16 cellular contexts compared by ENCODE assay signal in the genomic region with DNA sequence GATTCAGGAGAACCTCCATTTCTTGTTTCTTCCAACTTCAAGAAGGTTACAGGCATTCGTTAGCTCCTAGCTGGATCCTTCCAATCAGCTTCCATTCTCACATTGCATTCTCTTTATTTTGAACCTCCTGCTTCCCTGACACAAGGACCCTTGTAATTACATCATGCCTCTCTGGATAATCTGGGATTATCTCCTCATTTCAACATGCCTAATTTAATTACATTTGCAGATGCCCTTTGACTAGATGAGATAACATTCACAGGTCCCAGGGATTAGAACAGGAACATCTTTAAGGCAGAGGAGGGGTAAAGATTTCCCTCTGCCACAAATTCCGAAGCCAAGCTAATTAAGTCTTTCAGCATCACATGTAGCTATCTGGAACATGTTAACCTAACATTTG.
A peak's percentile ranks its signal among the peaks of the same experiment; 100 is the strongest.
DNase-seq lines count a peak whose midpoint lies in the region; ATAC-seq, FAIRE-seq and TF ChIP-seq lines count a peak whose summit lies in the region.
"Had no signal": no experiment of that assay in that cellular context is flagged by ENCODE, and none has a peak within 500 bp of the region (broad histone marks: within the 10 kb centered on the region; RNA-seq: fewer than 3 reads in every experiment).

No MANE protein-coding gene starts in this region.

- H3K79me2 ChIP-seq in SU-DHL-6 (ENCODE audit: insufficient read depth, low read length) (no peaks in the 10 kb centered on the region), smooth muscle cell (ENCODE audit: low read depth) (no peaks in the 10 kb centered on the region)

- H3K27me3 ChIP-seq in SU-DHL-6 (ENCODE audit: low read length) (no peaks in the 10 kb centered on the region), smooth muscle cell (ENCODE audit: low read depth) (no peaks in the 10 kb centered on the region), right cardiac atrium (ENCODE audit: control insufficient read depth, insufficient read depth) (no peaks in the 10 kb centered on the region)

- peak; percentile 98 for FAIRE-seq in D721Med (lab: Jason Lieb, UNC)
- FAIRE-seq: GM19239 had no signal

- TF ChIP-seq CTCF in D721Med (IDR thresholded peaks at IDR 0.05; ENCODE audit: insufficient read depth, missing control alignments) (no peak), SU-DHL-6 (IDR thresholded peaks at IDR 0.05; ENCODE audit: insufficient read depth, low read length, poor library complexity, severe bottlenecking) (no peak), smooth muscle cell (IDR thresholded peaks at IDR 0.05; ENCODE audit: borderline replicate concordance, insufficient read depth, poor library complexity, severe bottlenecking) (no peak)

- DNase-seq in D721Med (ENCODE audit: insufficient read length, low spot score) (peak; percentile 13), NCI-H82 treated with DMSO at 0.1 percent for 48 hours (lab: John Stamatoyannopoulos, UW; ENCODE audit: unreplicated experiment) (peak; percentile 82), smooth muscle cell (lab: John Stamatoyannopoulos, UW; ENCODE audit: unreplicated experiment) (no peak), superior temporal gyrus (ENCODE audit: extremely low spot score) (no peak), germinal center (ENCODE audit: low spot score) (no peak), right cardiac atrium (no peak)
- DNase-seq: AML-193; Caco-2; CD4-positive, alpha-beta T cell; DMS79 treated with DMSO at 0.1 percent for 48 hours; GF-D8; GM23248; HCEC 1CT had no signal

- no peaks in the 10 kb centered on the region for H3K36me3 ChIP-seq in SU-DHL-6 (ENCODE audit: low read length)
- H3K36me3 ChIP-seq in smooth muscle cell (ENCODE audit: low read depth) = no peaks in the 10 kb centered on the region

- no peak for ATAC-seq in right cardiac atrium

- no peaks in the 10 kb centered on the region for H3F3A ChIP-seq in SU-DHL-6 (ENCODE audit: insufficient read depth)
- no peaks in the 10 kb centered on the region for H3F3A ChIP-seq in smooth muscle cell (ENCODE audit: low read depth)

- H3K9me2 ChIP-seq in SU-DHL-6 (replicated peaks; ENCODE audit: insufficient read depth, low read length) = no peaks in the 10 kb centered on the region

- H3K4me3 ChIP-seq in SU-DHL-6 (ENCODE audit: insufficient read depth, low read length, poor library complexity, severe bottlenecking) = no peak overlapping the region
- H3K4me3 ChIP-seq in smooth muscle cell = no peak overlapping the region
- H3K4me3 ChIP-seq in right cardiac atrium (ENCODE audit: low read length) = no peak overlapping the region
- H3K4me3 ChIP-seq: GM23248 had no signal

- H4K20me1 ChIP-seq in SU-DHL-6 (ENCODE audit: low read depth, low read length) (no peaks in the 10 kb centered on the region), smooth muscle cell (ENCODE audit: low read depth) (no peaks in the 10 kb centered on the region)

- 44% methylated on average over 2 of the region's 2 CpGs for WGBS in smooth muscle cell (ENCODE audit: low lambda C conversion rate)
- 59% methylated on average over 2 of the region's 2 CpGs for WGBS in right cardiac atrium

- intact Hi-C loops in right cardiac atrium (cut with DNase I) = no loop called here

- H3K4me2 ChIP-seq in SU-DHL-6 (ENCODE audit: low read depth, low read length, poor library complexity, severe bottlenecking) (no peak overlapping the region), smooth muscle cell (no peak overlapping the region)

- no peaks in the 10 kb centered on the region for H3K9me3 ChIP-seq in SU-DHL-6 (ENCODE audit: insufficient read depth, low read length)
- no peaks in the 10 kb centered on the region for H3K9me3 ChIP-seq in smooth muscle cell (replicated peaks; ENCODE audit: low read depth)
- no peaks in the 10 kb centered on the region for H3K9me3 ChIP-seq in right cardiac atrium (ENCODE audit: control insufficient read depth, low read length)
- H3K9me3 ChIP-seq: Caco-2 had no signal

- H2AFZ ChIP-seq in SU-DHL-6 (ENCODE audit: low read depth, low read length, severe bottlenecking) (peak overlapping the region; percentile 46), smooth muscle cell (ENCODE audit: low read depth) (peak overlapping the region; percentile 39)
- H2AFZ ChIP-seq: GM23248 had no signal

- no peak overlapping the region for H3K9ac ChIP-seq in SU-DHL-6 (ENCODE audit: low read length)
- H3K9ac ChIP-seq in smooth muscle cell (ENCODE audit: low read depth) = no peak overlapping the region
- H3K9ac ChIP-seq: GM23248 had no signal

- H3K4me1 ChIP-seq in smooth muscle cell (ENCODE audit: low read depth) (no peaks in the 10 kb centered on the region), right cardiac atrium (ENCODE audit: control insufficient read depth, insufficient read depth, low read length) (no peaks in the 10 kb centered on the region)
- H3K4me1 ChIP-seq: Caco-2 had no signal

- H3K27ac ChIP-seq in SU-DHL-6 (ENCODE audit: low read depth, low read length) (no peak overlapping the region), smooth muscle cell (ENCODE audit: low read depth) (no peak overlapping the region), right cardiac atrium (ENCODE audit: low read length) (no peak overlapping the region)
- H3K27ac ChIP-seq: C4-2B, GM23248 had no signal

Comparison
In these comparisons a context has a peak if more than half of its experiments do, and no peak if none do; other contexts are left out.
1. DNase-seq: peak in D721Med (single experiment) and NCI-H82 treated with DMSO at 0.1 percent for 48 hours (single experiment); none in smooth muscle cell (single experiment), superior temporal gyrus (single experiment), germinal center (single experiment) and right cardiac atrium (0 of 3).